Comparison of ENCODE assay signal across 8 cellular contexts in genomic region chr9:114588671-114589526, GRCh38.
DNase-seq lines count a peak whose midpoint lies in the region; ATAC-seq and TF ChIP-seq lines count a peak whose summit lies in the region.

No MANE protein-coding gene starts in this region.

- H3K36me3 ChIP-seq in WERI-Rb-1, result peaks cover 42% of the 10 kb centered on the region

- TF ChIP-seq CTCF in WERI-Rb-1 (IDR thresholded peaks at IDR 0.05; ENCODE audit: low read depth, low read length), result no peak

- H3K4me3 ChIP-seq in WERI-Rb-1 (ENCODE audit: low read depth, low read length), result peak overlapping the region; percentile 76

- H3K9me3 ChIP-seq in WERI-Rb-1 (ENCODE audit: severe bottlenecking), result no peaks in the 10 kb centered on the region

- ATAC-seq in stimulated activated naive B cell treated with anti-CD40 and anti-IgM and Interleukin-4, amounts not matched to agents 10 μg/mL and 1 μg/mL and 100 μg/mL, for 72 hours (replicated peaks), result no peak

- peaks cover 22 to 41% of the 10 kb centered on the region in 2 donors for H3K36me3 Mint-ChIP-seq in stimulated activated naive B cell treated with anti-CD40 and anti-IgM and Interleukin-4, amounts not matched to agents 10 μg/mL and 1 μg/mL and 100 μg/mL, for 72 hours

- H3K27ac Mint-ChIP-seq in stimulated activated naive B cell treated with anti-CD40 and anti-IgM and Interleukin-4, amounts not matched to agents 10 μg/mL and 1 μg/mL and 100 μg/mL, for 72 hours, result peak overlapping the region; percentile 100

- in situ Hi-C loops in KBM-7 (cut with MboI; ENCODE audit: low pct_unique_long_range_greater_than_20kb, low sequenced_read_pairs), result no loop called here

- H3K4me1 Mint-ChIP-seq in stimulated activated naive B cell treated with anti-CD40 and anti-IgM and Interleukin-4, amounts not matched to agents 10 μg/mL and 1 μg/mL and 100 μg/mL, for 72 hours, result peaks cover 38 to 58% of the 10 kb centered on the region in 2 donors

- no peaks in the 10 kb centered on the region for H3K27me3 ChIP-seq in WERI-Rb-1 (ENCODE audit: insufficient read depth, low read depth, severe bottlenecking)

- DNase-seq in DMS53 (lab: John Stamatoyannopoulos, UW) (peak; percentile 50), DMS53 treated with DMSO at 0.1 percent for 48 hours (lab: John Stamatoyannopoulos, UW; ENCODE audit: unreplicated experiment) (no peak), WERI-Rb-1 (no peak), hepatic stellate cell (ENCODE audit: low spot score) (peak; percentile 59), NCI-H748 treated with DMSO at 0.1 percent for 48 hours (lab: John Stamatoyannopoulos, UW) (no peak), KBM-7 (no peak)
- no peak for DNase-seq in stimulated activated naive B cell treated with anti-CD40 and anti-IgM and Interleukin-4, amounts not matched to agents 10 μg/mL and 1 μg/mL and 100 μg/mL, for 72 hours
- DNase-seq in stimulated activated naive CD4-positive, alpha-beta T cell treated with Interleukin-2 at 50 U/mL for 16 hours (lab: John Stamatoyannopoulos, UW), result no peak

- H3K4me3 Mint-ChIP-seq in stimulated activated naive B cell treated with anti-CD40 and anti-IgM and Interleukin-4, amounts not matched to agents 10 μg/mL and 1 μg/mL and 100 μg/mL, for 72 hours, result peak overlapping the region; percentile 99 to 100

- H3K27ac ChIP-seq in WERI-Rb-1, result peak overlapping the region; percentile 87; the same call in 1 of the 2 replicates

- no peaks in the 10 kb centered on the region for H3K9me3 Mint-ChIP-seq in stimulated activated naive B cell treated with anti-CD40 and anti-IgM and Interleukin-4, amounts not matched to agents 10 μg/mL and 1 μg/mL and 100 μg/mL, for 72 hours

- no peaks in the 10 kb centered on the region for H3K27me3 Mint-ChIP-seq in stimulated activated naive B cell treated with anti-CD40 and anti-IgM and Interleukin-4, amounts not matched to agents 10 μg/mL and 1 μg/mL and 100 μg/mL, for 72 hours

Comparison
In these comparisons a context has a peak if more than half of its experiments do, and no peak if none do; other contexts are left out.
1. DNase-seq: peak in DMS53 (single experiment) and hepatic stellate cell (single experiment); none in DMS53 treated with DMSO at 0.1 percent for 48 hours (single experiment), WERI-Rb-1 (single experiment), stimulated activated naive B cell treated with anti-CD40 and anti-IgM and Interleukin-4, amounts not matched to agents 10 μg/mL and 1 μg/mL and 100 μg/mL, for 72 hours (single experiment), NCI-H748 treated with DMSO at 0.1 percent for 48 hours (single experiment), stimulated activated naive CD4-positive, alpha-beta T cell treated with Interleukin-2 at 50 U/mL for 16 hours (single experiment) and KBM-7 (single experiment).